Comparison of ENCODE assay signal across 31 cellular contexts in genomic region chr3:89000886-89001285, GRCh38.
A peak's percentile ranks its signal among the peaks of the same experiment; 100 is the strongest.
DNase-seq lines count a peak whose midpoint lies in the region; ATAC-seq and TF ChIP-seq lines count a peak whose summit lies in the region.
"Had no signal": no experiment of that assay in that cellular context is flagged by ENCODE, and none has a peak within 500 bp of the region (broad histone marks: within the 10 kb centered on the region; RNA-seq: fewer than 3 reads in every experiment).

No MANE protein-coding gene starts in this region.

- H3K9ac ChIP-seq in endodermal cell (ENCODE audit: extremely low read depth, low read length, poor library complexity, severe bottlenecking), result no peak overlapping the region

- ATAC-seq in GM18517 (IDR thresholded peaks at IDR 0.05; ENCODE audit: unreplicated experiment), result no peak
- ATAC-seq: effector memory CD8-positive, alpha-beta T cell; gastroesophageal sphincter; lower lobe of right lung; mucosa of descending colon; upper lobe of right lung had no signal

- no peaks in the 10 kb centered on the region for H3K4me1 ChIP-seq in endodermal cell (ENCODE audit: control insufficient read depth, insufficient read depth, low read length)
- H3K4me1 ChIP-seq: ascending aorta, gastroesophageal sphincter, lower lobe of right lung, upper lobe of right lung had no signal

- H3K27ac Mint-ChIP-seq in endodermal cell, result no peak overlapping the region
- H3K27ac Mint-ChIP-seq: activated naive CD8-positive, alpha-beta T cell; CD4-positive, alpha-beta T cell; effector memory CD8-positive, alpha-beta T cell; nephron had no signal

- H3K9me3 Mint-ChIP-seq in endodermal cell, result no peaks in the 10 kb centered on the region

- H3K27ac ChIP-seq in endodermal cell (ENCODE audit: low read depth, low read length), result no peak overlapping the region
- H3K27ac ChIP-seq: 22Rv1, ascending aorta, coronary artery, esophagus muscularis mucosa, gastroesophageal sphincter, lower lobe of right lung, upper lobe of right lung had no signal

- no peaks in the 10 kb centered on the region for H3K9me3 ChIP-seq in endodermal cell (ENCODE audit: control insufficient read depth, low read length)
- H3K9me3 ChIP-seq: ascending aorta, lower lobe of right lung, mucosa of descending colon, upper lobe of right lung had no signal

- H3K27me3 Mint-ChIP-seq in endodermal cell (ENCODE audit: insufficient read depth), result no peaks in the 10 kb centered on the region
- H3K27me3 Mint-ChIP-seq: activated naive CD8-positive, alpha-beta T cell; CD4-positive, alpha-beta T cell; effector memory CD8-positive, alpha-beta T cell had no signal

- H3K36me3 ChIP-seq in endodermal cell (ENCODE audit: control insufficient read depth, insufficient read depth, low read length), result no peaks in the 10 kb centered on the region
- H3K36me3 ChIP-seq: ascending aorta, esophagus muscularis mucosa, gastroesophageal sphincter, lower lobe of right lung, upper lobe of right lung had no signal

- 92 to 100% methylated on average over 1 of the region's 1 CpG for WGBS in endodermal cell (ENCODE audit: insufficient coverage in 1 of 2, insufficient read length in 1 of 2), 2 experiments

- no peaks in the 10 kb centered on the region for H3K36me3 Mint-ChIP-seq in endodermal cell (ENCODE audit: low read depth)
- H3K36me3 Mint-ChIP-seq: activated naive CD8-positive, alpha-beta T cell had no signal

- no peaks in the 10 kb centered on the region for H3K27me3 ChIP-seq in endodermal cell (ENCODE audit: control insufficient read depth, insufficient read depth, low read length, poor library complexity, severe bottlenecking)
- H3K27me3 ChIP-seq: ascending aorta, esophagus muscularis mucosa, gastroesophageal sphincter, upper lobe of right lung had no signal

- in situ Hi-C loops in astrocyte of the cerebellum (cut with HindIII; ENCODE audit: low sequenced_read_pairs), result no loop called here

- TF ChIP-seq CTCF in astrocyte of the cerebellum (IDR thresholded peaks at IDR 0.05; ENCODE audit: low read depth, low read length, missing control alignments) (no peak), endodermal cell (conservative IDR thresholded peaks at IDR 0.05) (no peak)

- H3K4me3 Mint-ChIP-seq in endodermal cell, result no peak overlapping the region
- H3K4me3 Mint-ChIP-seq: activated naive CD8-positive, alpha-beta T cell; CD4-positive, alpha-beta T cell; effector memory CD8-positive, alpha-beta T cell; nephron had no signal

- DNase-seq in DMS 273 (lab: John Stamatoyannopoulos, UW; ENCODE audit: unreplicated experiment) (peak; percentile 7), DMS 273 treated with DMSO at 0.1 percent for 48 hours (lab: John Stamatoyannopoulos, UW) (no peak), astrocyte of the cerebellum (ENCODE audit: low read depth) (peak; percentile 37), fibroblast of peridontal ligament (ENCODE audit: extremely low read depth) (peak; percentile 33), smooth muscle cell of the brain vasculature (ENCODE audit: low read depth, low spot score) (peak; percentile 54), endodermal cell (no peak), superior temporal gyrus (ENCODE audit: extremely low spot score) (no peak)
- DNase-seq: activated CD4-positive, alpha-beta T cell treated with anti-CD3 and anti-CD28 coated beads for 4 hours; activated effector memory CD4-positive, alpha-beta T cell treated with Interleukin-2 at 50 U/mL for 16 hours; activated T-cell treated with anti-CD3 and anti-CD28 coated beads for 4 hours; CD4-positive, alpha-beta T cell; effector memory CD8-positive, alpha-beta T cell; KG1; kidney; lower lobe of right lung; mucosa of descending colon; NCI-H1436; NCI-H2081 treated with DMSO at 0.1 percent for 48 hours; retina; stimulated activated CD4-positive, alpha-beta T cell treated with anti-CD3 and anti-CD28 coated beads, Interleukin-2, amount 100 ng/mL, for 24 hours; T-helper 2 cell; upper lobe of right lung had no signal

- H3K4me1 Mint-ChIP-seq in endodermal cell, result no peaks in the 10 kb centered on the region

- H3K4me3 ChIP-seq in astrocyte of the cerebellum (ENCODE audit: low read depth, low read length) (no peak overlapping the region), endodermal cell (ENCODE audit: low read length) (no peak overlapping the region)
- H3K4me3 ChIP-seq: ascending aorta, coronary artery, esophagus muscularis mucosa, gastroesophageal sphincter, lower lobe of right lung, mucosa of descending colon, smooth muscle cell, upper lobe of right lung had no signal

Comparison
In these comparisons a context has a peak if more than half of its experiments do, and no peak if none do; other contexts are left out.
1. DNase-seq: peak in DMS 273 (single experiment), astrocyte of the cerebellum (single experiment), fibroblast of peridontal ligament (single experiment) and smooth muscle cell of the brain vasculature (single experiment); none in DMS 273 treated with DMSO at 0.1 percent for 48 hours (single experiment), endodermal cell (single experiment) and superior temporal gyrus (single experiment).